In the genomic region with DNA sequence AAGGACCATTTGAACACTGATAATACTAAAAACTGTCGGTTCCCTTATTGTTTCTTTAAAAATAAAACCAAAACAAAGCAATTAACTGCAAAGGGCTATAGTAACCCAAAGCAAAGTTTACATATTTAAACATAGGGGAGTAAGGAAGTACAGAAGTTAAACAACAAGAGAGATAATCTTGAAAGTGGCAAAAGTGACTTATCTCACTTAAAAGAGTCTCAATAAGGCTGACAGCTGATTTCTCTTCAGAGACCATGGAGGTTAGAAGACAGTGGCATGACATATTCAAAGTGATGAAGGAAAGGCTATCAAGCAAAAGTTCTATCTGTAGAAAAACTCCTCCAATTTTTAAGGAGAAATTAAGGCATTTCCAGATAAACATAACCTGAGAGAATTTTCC, we compare ENCODE assay signal across 23 cellular contexts.
DNase-seq lines count a peak whose midpoint lies in the region; ATAC-seq and TF ChIP-seq lines count a peak whose summit lies in the region.
"Had no signal": no experiment of that assay in that cellular context is flagged by ENCODE, and none has a peak within 500 bp of the region (broad histone marks: within the 10 kb centered on the region; RNA-seq: fewer than 3 reads in every experiment).

No MANE protein-coding gene starts in this region.

- no peaks in the 10 kb centered on the region for H3K4me1 Mint-ChIP-seq in GM23338
- H3K4me1 Mint-ChIP-seq in natural killer cell treated with Interleukin-12 subunit alpha and Interleukin-12 subunit beta and Interleukin-15 and Interleukin-18, amount 100 ng/mL, for 72 hours (ENCODE audit: low read depth in 2 of 2), result no peaks in the 10 kb centered on the region
- H3K4me1 Mint-ChIP-seq: stimulated activated effector memory CD8-positive, alpha-beta T cell treated with anti-CD3 and anti-CD28 coated beads, Interleukin-12 subunit alpha, Interleukin-12 subunit beta, amount 100 ng/mL, for 72 hours had no signal

- H3K27ac Mint-ChIP-seq in GM23338, result no peak overlapping the region
- no peak overlapping the region for H3K27ac Mint-ChIP-seq in natural killer cell treated with Interleukin-12 subunit alpha and Interleukin-12 subunit beta and Interleukin-15 and Interleukin-18, amount 100 ng/mL, for 72 hours
- H3K27ac Mint-ChIP-seq: stimulated activated effector memory CD8-positive, alpha-beta T cell treated with anti-CD3 and anti-CD28 coated beads, Interleukin-12 subunit alpha, Interleukin-12 subunit beta, amount 100 ng/mL, for 72 hours; T-helper 1 cell treated with Interleukin-12 subunit alpha and Interleukin-12 subunit beta and Interleukin-4 antibody, amounts not matched to agents 30 μg/mL and 1 μg/mL, for 36 hours had no signal

- no peak overlapping the region for H2AFZ ChIP-seq in GM23338

- H3K27me3 Mint-ChIP-seq in GM23338 (ENCODE audit: insufficient read depth, low read depth, poor library complexity), result peaks cover 1% of the 10 kb centered on the region
- no peaks in the 10 kb centered on the region for H3K27me3 Mint-ChIP-seq in natural killer cell treated with Interleukin-12 subunit alpha and Interleukin-12 subunit beta and Interleukin-15 and Interleukin-18, amount 100 ng/mL, for 72 hours

- H3K36me3 Mint-ChIP-seq in GM23338 (ENCODE audit: low read depth), result no peaks in the 10 kb centered on the region
- H3K36me3 Mint-ChIP-seq in natural killer cell treated with Interleukin-12 subunit alpha and Interleukin-12 subunit beta and Interleukin-15 and Interleukin-18, amount 100 ng/mL, for 72 hours, result peaks cover 13% of the 10 kb centered on the region
- H3K36me3 Mint-ChIP-seq: stimulated activated effector memory CD8-positive, alpha-beta T cell treated with anti-CD3 and anti-CD28 coated beads, Interleukin-12 subunit alpha, Interleukin-12 subunit beta, amount 100 ng/mL, for 72 hours had no signal

- TF ChIP-seq CTCF in GM23338 (conservative IDR thresholded peaks at IDR 0.05; ENCODE audit: low read depth in 2 of 2) (no peak), fibroblast of mammary gland (conservative IDR thresholded peaks at IDR 0.05; ENCODE audit: control insufficient read depth, insufficient read depth, low read depth, low read length) (no peak)

- H3K4me2 ChIP-seq in GM23338, result no peak overlapping the region

- H3K27me3 ChIP-seq in GM23338 (ENCODE audit: insufficient read depth), result no peaks in the 10 kb centered on the region
- H3K27me3 ChIP-seq: breast epithelium, heart left ventricle, vagina had no signal

- H4K20me1 ChIP-seq in GM23338 (replicated peaks; ENCODE audit: insufficient read depth), result no peaks in the 10 kb centered on the region

- DNase-seq in DMS79 treated with DMSO at 0.1 percent for 48 hours (lab: John Stamatoyannopoulos, UW), result peak; percentile 36
- no peak for DNase-seq in DMS79 (lab: John Stamatoyannopoulos, UW)
- DNase-seq in GM23338 (ENCODE audit: low spot score), result peak; percentile 38
- peak; percentile 47 for DNase-seq in NCI-H226
- peak; percentile 6 for DNase-seq in fibroblast of mammary gland (ENCODE audit: low read depth)
- DNase-seq in natural killer cell treated with Interleukin-12 subunit alpha and Interleukin-12 subunit beta and Interleukin-15 and Interleukin-18, amount 100 ng/mL, for 72 hours (ENCODE audit: low spot score), result no peak
- no peak for DNase-seq in NCI-H1694 treated with DMSO at 0.1 percent for 48 hours (lab: John Stamatoyannopoulos, UW)
- DNase-seq: activated CD4-positive, alpha-beta T cell treated with anti-CD3 and anti-CD28 coated beads, Interleukin-2, amount 50 U/mL, for 48 hours; activated effector memory CD4-positive, alpha-beta T cell treated with Interleukin-2 at 50 U/mL for 16 hours; C1 segment of cervical spinal cord; cortex of kidney; heart left ventricle; left ventricle myocardium inferior; NCI-H1930; NCI-H510A; posterior cingulate gyrus had no signal

- no peak overlapping the region for H3K4me3 Mint-ChIP-seq in GM23338
- H3K4me3 Mint-ChIP-seq in natural killer cell treated with Interleukin-12 subunit alpha and Interleukin-12 subunit beta and Interleukin-15 and Interleukin-18, amount 100 ng/mL, for 72 hours, result no peak overlapping the region
- H3K4me3 Mint-ChIP-seq: stimulated activated effector memory CD8-positive, alpha-beta T cell treated with anti-CD3 and anti-CD28 coated beads, Interleukin-12 subunit alpha, Interleukin-12 subunit beta, amount 100 ng/mL, for 72 hours; T-helper 1 cell treated with Interleukin-12 subunit alpha and Interleukin-12 subunit beta and Interleukin-4 antibody, amounts not matched to agents 30 μg/mL and 1 μg/mL, for 36 hours had no signal

- H3K4me3 ChIP-seq in GM23338, result no peak overlapping the region
- H3K4me3 ChIP-seq in fibroblast of mammary gland (ENCODE audit: control insufficient read depth, low read depth, low read length), result no peak overlapping the region
- H3K4me3 ChIP-seq: breast epithelium, GM12878, heart left ventricle, left ventricle myocardium inferior, vagina had no signal

- no peaks in the 10 kb centered on the region for H3F3A ChIP-seq in GM23338 (replicated peaks; ENCODE audit: low read depth)

- H3K27ac ChIP-seq in GM23338 (ENCODE audit: low read depth), result no peak overlapping the region
- H3K27ac ChIP-seq: breast epithelium, heart left ventricle, left ventricle myocardium inferior, vagina, VCaP had no signal

- no peaks in the 10 kb centered on the region for H3K36me3 ChIP-seq in GM23338 (ENCODE audit: insufficient read depth)
- H3K36me3 ChIP-seq: breast epithelium, heart left ventricle, left ventricle myocardium inferior, vagina had no signal

- H3K4me1 ChIP-seq in GM23338 (ENCODE audit: insufficient read depth), result no peaks in the 10 kb centered on the region
- H3K4me1 ChIP-seq: breast epithelium, heart left ventricle, left ventricle myocardium inferior, vagina had no signal

- no peaks in the 10 kb centered on the region for H3K79me2 ChIP-seq in GM23338 (replicated peaks; ENCODE audit: insufficient read depth)

- no peak for ATAC-seq in GM23338
- no peak for ATAC-seq in natural killer cell treated with Interleukin-12 subunit alpha and Interleukin-12 subunit beta and Interleukin-15 and Interleukin-18, amount 100 ng/mL, for 72 hours
- ATAC-seq in HG02973 (IDR thresholded peaks at IDR 0.05; ENCODE audit: unreplicated experiment), result no peak
- ATAC-seq: GM12878; heart left ventricle; stimulated activated effector memory CD8-positive, alpha-beta T cell treated with anti-CD3 and anti-CD28 coated beads, Interleukin-12 subunit alpha, Interleukin-12 subunit beta, amount 100 ng/mL, for 72 hours had no signal

- peaks cover 6% of the 10 kb centered on the region; the same call in 2 of the 3 replicates for H3K9me3 Mint-ChIP-seq in GM23338
- H3K9me3 Mint-ChIP-seq in natural killer cell treated with Interleukin-12 subunit alpha and Interleukin-12 subunit beta and Interleukin-15 and Interleukin-18, amount 100 ng/mL, for 72 hours, result peaks cover 6% of the 10 kb centered on the region

- H3K9me2 ChIP-seq in GM23338 (ENCODE audit: insufficient read depth), result no peaks in the 10 kb centered on the region

TF ChIP-seq in GM23338, 12 proteins besides CTCF, POLR2A, EP300 and RAD21 (continues in another document):
- TF ChIP-seq POLR2AphosphoS5 (IDR thresholded peaks at IDR 0.05; ENCODE audit: low read depth) (no peak), STAT1 (IDR thresholded peaks at IDR 0.05; ENCODE audit: unreplicated experiment) (no peak), EZH2phosphoT487 (IDR thresholded peaks at IDR 0.05; ENCODE audit: unreplicated experiment) (no peak), ZNF114 (CRISPR knock-in tag; IDR thresholded peaks at IDR 0.05) (no peak), CREB1 (CRISPR knock-in tag; IDR thresholded peaks at IDR 0.05; ENCODE audit: low read depth) (no peak), REST (IDR thresholded peaks at IDR 0.05; ENCODE audit: unreplicated experiment) (no peak), NANOG (IDR thresholded peaks at IDR 0.05; ENCODE audit: borderline replicate concordance) (no peak)
- TF ChIP-seq, protein P1, sequence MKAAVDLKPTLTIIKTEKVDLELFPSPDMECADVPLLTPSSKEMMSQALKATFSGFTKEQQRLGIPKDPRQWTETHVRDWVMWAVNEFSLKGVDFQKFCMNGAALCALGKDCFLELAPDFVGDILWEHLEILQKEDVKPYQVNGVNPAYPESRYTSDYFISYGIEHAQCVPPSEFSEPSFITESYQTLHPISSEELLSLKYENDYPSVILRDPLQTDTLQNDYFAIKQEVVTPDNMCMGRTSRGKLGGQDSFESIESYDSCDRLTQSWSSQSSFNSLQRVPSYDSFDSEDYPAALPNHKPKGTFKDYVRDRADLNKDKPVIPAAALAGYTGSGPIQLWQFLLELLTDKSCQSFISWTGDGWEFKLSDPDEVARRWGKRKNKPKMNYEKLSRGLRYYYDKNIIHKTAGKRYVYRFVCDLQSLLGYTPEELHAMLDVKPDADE (IDR thresholded peaks at IDR 0.05), result no peak

Comparison
In these comparisons a context has a peak if more than half of its experiments do, and no peak if none do; other contexts are left out.
1. DNase-seq: peak in DMS79 treated with DMSO at 0.1 percent for 48 hours (single experiment), GM23338 (single experiment), NCI-H226 (single experiment) and fibroblast of mammary gland (single experiment); none in DMS79 (single experiment), natural killer cell treated with Interleukin-12 subunit alpha and Interleukin-12 subunit beta and Interleukin-15 and Interleukin-18, amount 100 ng/mL, for 72 hours (single experiment) and NCI-H1694 treated with DMSO at 0.1 percent for 48 hours (single experiment).